In genomic region chr1:212782422-212783154, GRCh38 we compare ENCODE assay signal across 9 cellular contexts. TPM values are rescaled to one million over a fixed set of nuclear protein-coding genes. Genes with fewer than 3 reads are reported as not detected.
A peak's percentile ranks its signal among the peaks of the same experiment; 100 is the strongest.
DNase-seq lines count a peak whose midpoint lies in the region; ATAC-seq and TF ChIP-seq lines count a peak whose summit lies in the region.
"Had no signal": no experiment of that assay in that cellular context is flagged by ENCODE, and none has a peak within 500 bp of the region (broad histone marks: within the 10 kb centered on the region; RNA-seq: fewer than 3 reads in every experiment).

No MANE protein-coding gene starts in this region.

- no peaks in the 10 kb centered on the region for H3K36me3 ChIP-seq in fibroblast of lung (ENCODE audit: control insufficient read depth, insufficient read depth, low read length)

- DNase-seq in DMS 273 (lab: John Stamatoyannopoulos, UW; ENCODE audit: unreplicated experiment) = peak; percentile 48
- peak; percentile 36 to 60 for DNase-seq in HL-60 (ENCODE audit: low read depth in 1 of 2, low spot score in 1 of 2)
- peak; percentile 53 for DNase-seq in SK-MEL-5 (ENCODE audit: low read depth, low spot score)
- peak; percentile 55 to 66 for DNase-seq in fibroblast of lung (ENCODE audit: low read depth in 2 of 2)
- DNase-seq in pons (ENCODE audit: low spot score) = peak; percentile 47
- no peak for DNase-seq in stimulated activated CD4-positive, alpha-beta T cell treated with anti-CD3 and anti-CD28 coated beads, Interleukin-2, amount 100 ng/mL, for 24 hours
- no peak for DNase-seq in iPS-NIHi11 (ENCODE audit: low spot score)

- no peak overlapping the region for H2AFZ ChIP-seq in fibroblast of lung (ENCODE audit: low read length)

- H3K4me3 ChIP-seq in HL-60 (replicated peaks; ENCODE audit: insufficient read depth, low read length) (no peak overlapping the region), fibroblast of lung (replicated peaks in 1 of 4; ENCODE audit: control extremely low read depth in 1 of 4, insufficient read depth in 1 of 4, low read depth in 3 of 4, low read length in 4 of 4) (no peak overlapping the region)
- H3K4me3 ChIP-seq: SK-N-MC had no signal

- no peak overlapping the region for H3K9ac ChIP-seq in fibroblast of lung (ENCODE audit: insufficient read depth, low read length)

- no peaks in the 10 kb centered on the region for H3K9me3 ChIP-seq in fibroblast of lung (ENCODE audit: control insufficient read depth, insufficient read depth, low read depth, low read length)

- in situ Hi-C loops in SK-MEL-5 (cut with HindIII; ENCODE audit: low pct_unique_long_range_greater_than_20kb, low sequenced_read_pairs) = no loop called here

- no peaks in the 10 kb centered on the region for H4K20me1 ChIP-seq in fibroblast of lung (ENCODE audit: control insufficient read depth, extremely low read depth, insufficient read depth, low read length)

- no peak for ATAC-seq in HG03571 (IDR thresholded peaks at IDR 0.05; ENCODE audit: unreplicated experiment)

- H3K27ac ChIP-seq in HL-60 (replicated peaks) = 0 out of 2 replicates have a peak overlapping the region, but pooled peaks have one; percentile 20
- no peak overlapping the region for H3K27ac ChIP-seq in fibroblast of lung (ENCODE audit: insufficient read depth, low read length)
- H3K27ac ChIP-seq: SK-N-MC had no signal

- no peak overlapping the region for H3K4me2 ChIP-seq in fibroblast of lung (ENCODE audit: extremely low read depth, insufficient read depth, low read length)

- no peaks in the 10 kb centered on the region for H3K79me2 ChIP-seq in fibroblast of lung (ENCODE audit: control insufficient read depth, insufficient read depth, low read length)

- H3K4me1 ChIP-seq in fibroblast of lung (ENCODE audit: control insufficient read depth, extremely low read depth, insufficient read depth, low read length) = peaks cover 3% of the 10 kb centered on the region

- no peaks in the 10 kb centered on the region for H3K27me3 ChIP-seq in HL-60 (ENCODE audit: insufficient read depth, poor library complexity, severe bottlenecking)
- no peaks in the 10 kb centered on the region for H3K27me3 ChIP-seq in fibroblast of lung (ENCODE audit: control insufficient read depth, insufficient read depth, low read length)

- TF ChIP-seq CTCF in HL-60 (IDR thresholded peaks at IDR 0.05; ENCODE audit: insufficient read depth, low read length) (peak; percentile 17), fibroblast of lung (conservative IDR thresholded peaks at IDR 0.05 in 1 of 2, IDR thresholded peaks at IDR 0.05 in 1 of 2; ENCODE audit: low read depth in 1 of 2, low read length in 2 of 2) (peak; percentile 27 to 51)

RNA-seq across cellular contexts. Expression of gene NSL1, which starts 9.0 kb away (rescaled TPM):
- total RNA-seq in SK-MEL-5 (2014; rRNA removed; shearing (Covaris generic)) = 34.7 and 42.5 TPM in 2 replicates
- polyA plus RNA-seq in SK-MEL-5 (2015; cell fraction: cytosol; rRNA removed) = 29.3 and 30.0 TPM in 2 replicates
- 7.5 and 11.2 TPM in 2 replicates for polyA plus RNA-seq in SK-MEL-5 (2015; cell fraction: nucleus; rRNA removed)
- total RNA-seq in fibroblast of lung = 24.4 and 25.4 TPM in 2 replicates
- polyA plus RNA-seq in fibroblast of lung = 21.4 and 27.4 TPM in 2 replicates
- 19.0 and 24.8 TPM in 2 replicates for polyA plus RNA-seq in fibroblast of lung (2012)
- polyA minus RNA-seq in fibroblast of lung (ENCODE audit: low replicate concordance) = 2.0 and 2.6 TPM in 2 replicates

RNA-seq across cellular contexts. Expression of gene TATDN3, which starts 9.1 kb away (rescaled TPM):
- 29.9 and 33.5 TPM in 2 replicates for total RNA-seq in SK-MEL-5 (2014; rRNA removed; shearing (Covaris generic))
- polyA plus RNA-seq in SK-MEL-5 (2015; cell fraction: cytosol; rRNA removed) = 24.3 and 25.7 TPM in 2 replicates
- polyA plus RNA-seq in SK-MEL-5 (2015; cell fraction: nucleus; rRNA removed) = 12.4 and 16.4 TPM in 2 replicates
- total RNA-seq in fibroblast of lung = 15.4 and 22.5 TPM in 2 replicates
- polyA plus RNA-seq in fibroblast of lung = 13.5 and 17.6 TPM in 2 replicates
- polyA plus RNA-seq in fibroblast of lung (2012) = 11.0 and 13.5 TPM in 2 replicates
- 2.8 and 3.5 TPM in 2 replicates for polyA minus RNA-seq in fibroblast of lung (ENCODE audit: low replicate concordance)

Comparison
In these comparisons a context has a peak if more than half of its experiments do, and no peak if none do; other contexts are left out.
1. DNase-seq: peak in DMS 273 (single experiment), HL-60 (2 of 2), SK-MEL-5 (single experiment), fibroblast of lung (2 of 2) and pons (single experiment); none in stimulated activated CD4-positive, alpha-beta T cell treated with anti-CD3 and anti-CD28 coated beads, Interleukin-2, amount 100 ng/mL, for 24 hours (0 of 2) and iPS-NIHi11 (single experiment).